Comparison of ENCODE assay signal across 1 cellular context in the genomic region with DNA sequence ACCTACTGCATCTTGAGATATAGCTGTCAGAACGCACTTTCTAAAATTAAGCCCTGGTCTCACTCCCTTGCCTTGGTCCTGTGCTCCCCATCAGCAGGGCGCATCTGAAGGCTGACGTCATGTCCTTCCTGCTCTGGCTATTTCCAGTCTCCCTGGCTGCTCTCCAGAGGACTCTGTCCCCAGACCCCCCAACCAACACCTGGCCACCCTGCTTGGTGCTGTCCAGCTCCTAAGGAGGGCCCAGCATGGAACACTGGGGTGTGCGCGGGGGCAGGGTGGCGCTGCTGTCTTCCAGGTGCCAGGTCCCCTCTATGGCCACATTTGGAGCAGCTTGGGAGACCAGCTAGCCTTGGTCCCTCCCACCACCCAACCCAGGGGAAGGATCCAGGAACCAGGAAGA.
TF ChIP-seq lines count a peak whose summit lies in the region.

No MANE protein-coding gene starts in this region.

TF ChIP-seq in HepG2, 621 proteins besides CTCF, POLR2A, EP300 and RAD21:
- peak; percentile 66 for TF ChIP-seq ATF7 (IDR thresholded peaks at IDR 0.05)
- no peak for TF ChIP-seq ATF7 (CRISPR knock-in tag; IDR thresholded peaks at IDR 0.05)
- TF ChIP-seq CREB1 (IDR thresholded peaks at IDR 0.05), result peak; percentile 81
- no peak for TF ChIP-seq CREB1 (CRISPR knock-in tag; IDR thresholded peaks at IDR 0.05)
- TF ChIP-seq, protein P1, sequence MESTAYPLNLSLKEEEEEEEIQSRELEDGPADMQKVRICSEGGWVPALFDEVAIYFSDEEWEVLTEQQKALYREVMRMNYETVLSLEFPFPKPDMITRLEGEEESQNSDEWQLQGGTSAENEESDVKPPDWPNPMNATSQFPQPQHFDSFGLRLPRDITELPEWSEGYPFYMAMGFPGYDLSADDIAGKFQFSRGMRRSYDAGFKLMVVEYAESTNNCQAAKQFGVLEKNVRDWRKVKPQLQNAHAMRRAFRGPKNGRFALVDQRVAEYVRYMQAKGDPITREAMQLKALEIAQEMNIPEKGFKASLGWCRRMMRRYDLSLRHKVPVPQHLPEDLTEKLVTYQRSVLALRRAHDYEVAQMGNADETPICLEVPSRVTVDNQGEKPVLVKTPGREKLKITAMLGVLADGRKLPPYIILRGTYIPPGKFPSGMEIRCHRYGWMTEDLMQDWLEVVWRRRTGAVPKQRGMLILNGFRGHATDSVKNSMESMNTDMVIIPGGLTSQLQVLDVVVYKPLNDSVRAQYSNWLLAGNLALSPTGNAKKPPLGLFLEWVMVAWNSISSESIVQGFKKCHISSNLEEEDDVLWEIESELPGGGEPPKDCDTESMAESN (CRISPR knock-in tag; conservative IDR thresholded peaks at IDR 0.05), result no peak
